35 cellular contexts compared by ENCODE assay signal in genomic region chr3:114035896-114036295, GRCh38.
"Had no signal": no experiment of that assay in that cellular context is flagged by ENCODE, and none has a peak within 500 bp of the region (broad histone marks: within the 10 kb centered on the region; RNA-seq: fewer than 3 reads in every experiment).

No MANE protein-coding gene starts in this region.

- H3K36me3 ChIP-seq: brain microvascular endothelial cell, Peyer's patch, SJSA1 had no signal

- H3K27me3 ChIP-seq: brain microvascular endothelial cell, Peyer's patch, SJSA1 had no signal

- H3K27ac ChIP-seq: brain microvascular endothelial cell, KMS-11, Peyer's patch, SJSA1, VCaP had no signal

- H3K4me2 ChIP-seq: KMS-11 had no signal

- DNase-seq: activated B cell treated with CpG ODN at 0.5 μM for 24 hours; activated CD4-positive, alpha-beta memory T cell treated with anti-CD3 and anti-CD28 coated beads, Interleukin-2, amount 10 ng/mL, durations not matched to agents 7 days and 5 days; activated CD4-positive, alpha-beta T cell treated with anti-CD3 and anti-CD28 coated beads for 4 hours; activated CD4-positive, CD25-positive, alpha-beta regulatory T cell treated with anti-CD3 and anti-CD28 coated beads, Interleukin-2, amount 50 U/mL, for 72 hours; activated CD8-positive, alpha-beta memory T cell treated with anti-CD3 and anti-CD28 coated beads for 24 hours; activated CD8-positive, alpha-beta memory T cell treated with anti-CD3 and anti-CD28 coated beads, Interleukin-2, amount 10 ng/mL, durations not matched to agents 7 days and 5 days; activated CD8-positive, alpha-beta memory T cell treated with anti-CD3 and anti-CD28 coated beads, Interleukin-2, amount 50 U/mL, for 48 hours; activated effector memory CD4-positive, alpha-beta T cell treated with Interleukin-2 at 50 U/mL for 16 hours; activated naive CD4-positive, alpha-beta T cell treated with anti-CD3 and anti-CD28 coated beads, Interleukin-2, amount 10 ng/mL, durations not matched to agents 7 days and 5 days; activated naive CD8-positive, alpha-beta T cell treated with anti-CD3 and anti-CD28 coated beads, Interleukin-2, amount 50 U/mL, for 24 hours; activated T-cell treated with anti-CD3 and anti-CD28 coated beads, Interleukin-2, amount 50 U/mL, for 48 hours; amniotic stem cell; aorta; brain microvascular endothelial cell; NCI-H1092 treated with DMSO at 0.1 percent for 48 hours; NCI-H1417; NCI-H146; NCI-H187; NCI-H2029 treated with DMSO at 0.1 percent for 48 hours; NCI-H2107; NCI-H2171; NCI-H510A; NCI-H526; NCI-H748 treated with DMSO at 0.1 percent for 48 hours; NK-92 treated with Interleukin-12 subunit alpha and Interleukin-12 subunit beta, amount 100 ng/mL, for 24 hours; Peyer's patch; RPMI8226; SHP77 treated with DMSO at 0.1 percent for 48 hours; SW 1271; T-helper 1 cell; T-helper 2 cell; T-helper 9 cell had no signal

- H3K4me3 ChIP-seq: Peyer's patch, SJSA1 had no signal

- ATAC-seq: activated CD8-positive, alpha-beta memory T cell treated with anti-CD3 and anti-CD28 coated beads, Interleukin-2, amount 10 ng/mL, durations not matched to agents 7 days and 5 days; activated naive CD8-positive, alpha-beta T cell treated with anti-CD3 and anti-CD28 coated beads, Interleukin-2, amount 50 U/mL, for 24 hours had no signal

- H3K9ac ChIP-seq: KMS-11 had no signal

- H3K9me3 ChIP-seq: Peyer's patch, SJSA1 had no signal

- H3K4me1 ChIP-seq: Peyer's patch, SJSA1 had no signal
